In genomic region chr11:40421187-40421586, GRCh38 we compare ENCODE assay signal across 1 cellular context.
TF ChIP-seq lines count a peak whose summit lies in the region.

No MANE protein-coding gene starts in this region.

TF ChIP-seq in liver, 16 proteins besides CTCF, POLR2A, EP300 and RAD21 (continued from another document):
- no peak for TF ChIP-seq REST (IDR thresholded peaks at IDR 0.05)
- no peak for TF ChIP-seq HNF4G (IDR thresholded peaks at IDR 0.05)
TF ChIP-seq in liver: peak in this region for 4.
